17 cellular contexts compared by ENCODE assay signal in the genomic region with DNA sequence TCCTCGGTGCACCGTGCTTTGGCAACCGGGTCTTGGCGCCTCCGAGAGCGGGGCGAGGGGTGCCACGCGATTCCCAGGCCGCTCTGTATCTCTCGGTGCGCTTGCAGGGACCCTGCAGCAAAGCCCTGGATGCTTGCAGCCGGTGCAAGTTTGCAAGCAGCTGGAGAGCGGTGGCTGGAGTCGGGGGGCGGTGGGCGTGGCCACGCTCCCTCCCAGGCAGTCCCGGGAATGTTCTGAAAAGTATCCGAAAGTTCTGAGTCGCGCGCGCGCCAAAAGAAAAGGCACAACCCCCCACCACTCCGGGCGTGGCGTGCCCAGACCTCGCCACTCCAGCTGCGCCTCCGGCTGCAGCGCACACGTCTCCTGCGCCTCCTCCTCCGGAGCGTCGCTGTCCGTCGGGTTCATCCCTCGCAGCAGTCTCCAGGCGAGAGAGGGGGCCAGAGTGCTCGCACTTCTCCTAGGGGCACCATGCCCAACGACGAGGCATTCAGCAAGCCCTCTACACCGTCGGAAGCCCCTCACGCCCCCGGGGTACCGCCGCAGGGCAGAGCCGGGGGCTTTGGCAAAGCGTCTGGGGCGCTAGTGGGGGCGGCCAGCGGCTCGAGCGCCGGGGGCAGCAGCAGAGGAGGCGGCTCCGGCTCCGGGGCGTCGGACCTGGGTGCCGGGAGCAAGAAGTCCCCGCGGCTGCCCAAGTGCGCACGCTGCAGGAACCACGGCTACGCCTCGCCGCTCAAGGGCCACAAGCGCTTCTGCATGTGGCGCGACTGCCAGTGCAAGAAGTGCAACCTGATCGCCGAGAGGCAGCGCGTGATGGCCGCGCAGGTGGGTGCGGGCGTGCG. TPM values are rescaled to one million over a fixed set of nuclear protein-coding genes. Genes with fewer than 3 reads are reported as not detected.
A peak's percentile ranks its signal among the peaks of the same experiment; 100 is the strongest.
DNase-seq lines count a peak whose midpoint lies in the region; ATAC-seq, FAIRE-seq and TF ChIP-seq lines count a peak whose summit lies in the region.
"Had no signal": no experiment of that assay in that cellular context is flagged by ENCODE, and none has a peak within 500 bp of the region (broad histone marks: within the 10 kb centered on the region; RNA-seq: fewer than 3 reads in every experiment).

DMRT1 (plus strand) TSS at position 327 of the 839 bp plus-strand sequence; CDS start at position 469, 142 bp downstream.

- CTCF ChIA-PET in IMR-90 (lab: Yijun Ruan, JAX) = no interaction called here
- CTCF ChIA-PET in endothelial cell of umbilical vein (lab: Charles Lee) = interaction anchor here (0.7 kb wide), 1 partner anchor 227 kb away, joined by 4 read pairs; no protein-coding TSS in a partner anchor

- H3K4ac ChIP-seq in IMR-90 (ENCODE audit: low read depth, low read length) (no peak within 1 kb of the TSS), trophoblast cell (ENCODE audit: low read depth, low read length) (no peak within 1 kb of the TSS)

- no peak within 1 kb of the TSS for H2AK9ac ChIP-seq in IMR-90 (replicated peaks; ENCODE audit: low read depth, low read length, poor library complexity)

- H2BK20ac ChIP-seq in IMR-90 (ENCODE audit: low read depth, low read length) = no peak within 1 kb of the TSS

- 1% methylated on average over 44 of the region's 84 CpGs; no CpG with 5 or more reads in 1 of the 2 experiments for WGBS in IMR-90 (ENCODE audit: extremely low coverage in 2 of 2, insufficient read length in 1 of 2), 2 experiments
- WGBS in trophoblast cell (ENCODE audit: extremely low coverage, insufficient coverage, insufficient read length) = no CpG with 5 or more reads among the region's 84 CpGs

- BruUV-seq in IMR-90 (replicated peaks; lab: Mats Ljungman, UMichigan) (no TSS peak), endothelial cell of umbilical vein (replicated peaks; lab: Mats Ljungman, UMichigan) (no TSS peak)

- H2BK120ac ChIP-seq in IMR-90 (ENCODE audit: low read depth, low read length) (no peak within 1 kb of the TSS), trophoblast cell (ENCODE audit: insufficient read depth, low read length, poor library complexity) (no peak within 1 kb of the TSS)

- H3K56ac ChIP-seq in IMR-90 (ENCODE audit: extremely low read depth, insufficient read depth, low read length) = no peak within 1 kb of the TSS

- peak within 1 kb of the TSS; percentile 51 for H2AFZ ChIP-seq in IMR-90 (replicated peaks; ENCODE audit: low read length, poor library complexity)
- no peak within 1 kb of the TSS for H2AFZ ChIP-seq in endothelial cell of umbilical vein (ENCODE audit: low read depth, low read length)
- no peak within 1 kb of the TSS for H2AFZ ChIP-seq in trophoblast cell (ENCODE audit: insufficient read depth, low read length, poor library complexity)

- no peak within 1 kb of the TSS for H4K91ac ChIP-seq in IMR-90 (ENCODE audit: insufficient read depth, low read depth, low read length)
- H4K91ac ChIP-seq in trophoblast cell (ENCODE audit: low read depth, low read length) = peak within 1 kb of the TSS; percentile 20

- H3K9me3 ChIP-seq in IMR-90 (ENCODE audit: control insufficient read depth, insufficient read depth, low read length) (no peaks in the 10 kb centered on the region), endothelial cell of umbilical vein (replicated peaks; ENCODE audit: control insufficient read depth, insufficient read depth, low read length) (no peaks in the 10 kb centered on the region), trophoblast cell (ENCODE audit: insufficient read depth, low read depth, low read length) (peaks cover 4% of the 10 kb centered on the region)

- H4K8ac ChIP-seq in IMR-90 (ENCODE audit: low read depth in 2 of 2, low read length in 2 of 2) (no peak within 1 kb of the TSS), trophoblast cell (ENCODE audit: low read depth, low read length) (no peak within 1 kb of the TSS)

- H3K27me3 ChIP-seq in IMR-90 (ENCODE audit: control insufficient read depth, insufficient read depth, low read length) (peaks cover 44% of the 10 kb centered on the region), endothelial cell of umbilical vein (ENCODE audit: control insufficient read depth in 2 of 2, insufficient read depth in 2 of 2, low read length in 2 of 2) (peaks cover 37 to 51% of the 10 kb centered on the region in 2 experiments), trophoblast cell (ENCODE audit: insufficient read depth, low read length) (peaks cover 34% of the 10 kb centered on the region)

- H3K79me1 ChIP-seq in IMR-90 (ENCODE audit: low read depth in 1 of 2, low read length in 2 of 2) (no peaks in the 10 kb centered on the region), trophoblast cell (ENCODE audit: low read length) (no peaks in the 10 kb centered on the region)

- H3K9ac ChIP-seq in IMR-90 (ENCODE audit: low read depth, low read length) (no peak within 1 kb of the TSS), endothelial cell of umbilical vein (replicated peaks; ENCODE audit: extremely low read depth, insufficient read depth, low read length) (no peak within 1 kb of the TSS), trophoblast cell (ENCODE audit: low read length) (no peak within 1 kb of the TSS)

- dilution Hi-C loops in IMR-90 (cut with HindIII; ENCODE audit: low sequenced_read_pairs, unreplicated experiment) (no loop called here), endothelial cell of umbilical vein (cut with MboI; ENCODE audit: extremely low pct_ligation_motif_present, low sequenced_read_pairs) (no loop called here)

- FAIRE-seq in endothelial cell of umbilical vein (lab: Jason Lieb, UNC) = no peak

- intact Hi-C loops in IMR-90 (cut with micrococcal nuclease) = no loop called here
- intact Hi-C loops in endothelial cell of umbilical vein (cut with micrococcal nuclease) = no loop called here
- intact Hi-C loops in left cardiac atrium (cut with DNase I) = no loop called here

- H2AK5ac ChIP-seq in IMR-90 (ENCODE audit: low read depth, low read length) (no peak within 1 kb of the TSS), trophoblast cell (ENCODE audit: low read length) (no peak within 1 kb of the TSS)

- TF ChIP-seq RAD21 in IMR-90 (IDR thresholded peaks at IDR 0.05; ENCODE audit: low read length) = no peak

- no peak within 1 kb of the TSS; the same call in 1 of the 2 replicates for H3K4me3 ChIP-seq in IMR-90 (ENCODE audit: insufficient read depth, low read depth, low read length)
- H3K4me3 ChIP-seq in endothelial cell of umbilical vein (replicated peaks in 1 of 3; ENCODE audit: insufficient read depth in 1 of 3, low read depth in 1 of 3, low read length in 3 of 3) = no peak within 1 kb of the TSS
- no peak within 1 kb of the TSS for H3K4me3 ChIP-seq in trophoblast cell (ENCODE audit: low read depth, low read length)

- no peaks in the 10 kb centered on the region for H4K20me1 ChIP-seq in IMR-90 (ENCODE audit: insufficient read depth, low read length)
- H4K20me1 ChIP-seq in endothelial cell of umbilical vein (replicated peaks; ENCODE audit: control insufficient read depth, extremely low read depth, insufficient read depth, low read length) = no peaks in the 10 kb centered on the region

- no peak within 1 kb of the TSS for H2BK5ac ChIP-seq in IMR-90 (ENCODE audit: low read depth, low read length, poor library complexity, severe bottlenecking)
- H2BK5ac ChIP-seq in trophoblast cell (ENCODE audit: low read depth, low read length, poor library complexity) = no peak within 1 kb of the TSS

- H3K36me3 ChIP-seq in IMR-90 (ENCODE audit: control insufficient read depth, insufficient read depth, low read length) (no peaks in the 10 kb centered on the region), endothelial cell of umbilical vein (ENCODE audit: control insufficient read depth in 2 of 2, extremely low read depth in 1 of 2, insufficient read depth in 2 of 2, low read length in 2 of 2) (no peaks in the 10 kb centered on the region), trophoblast cell (ENCODE audit: control insufficient read depth in 1 of 2, insufficient read depth in 2 of 2, low read length in 2 of 2) (no peaks in the 10 kb centered on the region)

- no peak within 1 kb of the TSS for H4K5ac ChIP-seq in IMR-90 (ENCODE audit: low read depth, low read length)

- DNase-seq in DMS53 (lab: John Stamatoyannopoulos, UW) (peak; percentile 33), DMS53 treated with DMSO at 0.1 percent for 48 hours (lab: John Stamatoyannopoulos, UW; ENCODE audit: unreplicated experiment) (no peak), IMR-90 (no peak), endothelial cell of umbilical vein (ENCODE audit: low read depth, low spot score) (no peak), trophoblast cell (peak in 1 of 2 donors; percentile 9), SIG-M5 (lab: John Stamatoyannopoulos, UW) (no peak), left cardiac atrium (no peak)
- DNase-seq: 8988T; activated CD8-positive, alpha-beta memory T cell treated with anti-CD3 and anti-CD28 coated beads for 24 hours; HCEC 1CT; head of caudate nucleus; naive B cell; NCI-H69; T-helper 1 cell had no signal

- no peaks in the 10 kb centered on the region for H3K4me1 ChIP-seq in IMR-90 (ENCODE audit: control insufficient read depth, insufficient read depth, low read length)
- H3K4me1 ChIP-seq in endothelial cell of umbilical vein (ENCODE audit: control insufficient read depth, extremely low read depth, insufficient read depth, low read length) = no peaks in the 10 kb centered on the region
- peaks cover 9 to 14% of the 10 kb centered on the region in 2 experiments for H3K4me1 ChIP-seq in trophoblast cell (ENCODE audit: control insufficient read depth in 1 of 2, insufficient read depth in 2 of 2, low read length in 2 of 2)

- H3K27ac ChIP-seq in IMR-90 (ENCODE audit: insufficient read depth, low read length) (no peak within 1 kb of the TSS), endothelial cell of umbilical vein (ENCODE audit: insufficient read depth, low read depth, low read length) (no peak within 1 kb of the TSS), trophoblast cell (ENCODE audit: low read depth, low read length) (no peak within 1 kb of the TSS)
- H3K27ac ChIP-seq: skin epidermis had no signal

- no peak within 1 kb of the TSS for H2BK12ac ChIP-seq in trophoblast cell (ENCODE audit: low read length)

- H3K9me1 ChIP-seq in IMR-90 (ENCODE audit: insufficient read depth, low read length) (no peaks in the 10 kb centered on the region), endothelial cell of umbilical vein (replicated peaks; ENCODE audit: control insufficient read depth, extremely low read depth, insufficient read depth, low read length) (no peaks in the 10 kb centered on the region)

- H3K4me2 ChIP-seq in IMR-90 (ENCODE audit: low read depth, low read length) (no peak within 1 kb of the TSS), endothelial cell of umbilical vein (ENCODE audit: insufficient read depth, low read length) (no peak within 1 kb of the TSS), trophoblast cell (ENCODE audit: low read length) (peak within 1 kb of the TSS; percentile 50)

- H3K79me2 ChIP-seq in endothelial cell of umbilical vein (ENCODE audit: control insufficient read depth, insufficient read depth, low read length) (no peaks in the 10 kb centered on the region), trophoblast cell (ENCODE audit: control insufficient read depth, insufficient read depth, low read length, poor library complexity) (no peaks in the 10 kb centered on the region)

- in situ Hi-C loops in IMR-90 (cut with MboI; ENCODE audit: low sequenced_read_pairs) = no loop called here

- POLR2A ChIA-PET in IMR-90 (lab: Charles Lee; ENCODE audit: unreplicated experiment) = no interaction called here
- POLR2A ChIA-PET in endothelial cell of umbilical vein (lab: Charles Lee) = interaction anchor here (0.5 kb wide), 1 partner anchor 73 kb away, joined by 11 read pairs; no protein-coding TSS in a partner anchor

- no peak within 1 kb of the TSS for H3K14ac ChIP-seq in IMR-90 (replicated peaks; ENCODE audit: low read depth, low read length)
- H3K14ac ChIP-seq in trophoblast cell (ENCODE audit: low read length) = no peak within 1 kb of the TSS

- H3K23ac ChIP-seq in IMR-90 (ENCODE audit: low read depth, low read length) = no peak within 1 kb of the TSS; the same call in 1 of the 2 replicates
- no peak within 1 kb of the TSS for H3K23ac ChIP-seq in trophoblast cell (ENCODE audit: low read length)

- no peak within 1 kb of the TSS for H2BK15ac ChIP-seq in IMR-90 (ENCODE audit: low read depth, low read length)

- peak; percentile 24; the same call in 1 of the 2 replicates for ATAC-seq in IMR-90 (ENCODE audit: low read depth)
- no peak for ATAC-seq in GM19463 (IDR thresholded peaks at IDR 0.05; ENCODE audit: unreplicated experiment)
- ATAC-seq in left cardiac atrium = no peak

- TF ChIP-seq CTCF in IMR-90 (conservative IDR thresholded peaks at IDR 0.05; ENCODE audit: low read depth, low read length) (no peak), endothelial cell of umbilical vein (IDR thresholded peaks at IDR 0.05; ENCODE audit: extremely low read depth in 1 of 2, insufficient read depth in 1 of 2, low read depth in 1 of 2, low read length in 2 of 2) (no peak)

- H4K12ac ChIP-seq in trophoblast cell (ENCODE audit: low read depth, low read length) = peak within 1 kb of the TSS; percentile 45

- H3K18ac ChIP-seq in IMR-90 (ENCODE audit: low read depth, low read length) (no peak within 1 kb of the TSS), trophoblast cell (ENCODE audit: low read length) (no peak within 1 kb of the TSS)

- TF ChIP-seq POLR2A in IMR-90 (IDR thresholded peaks at IDR 0.05; ENCODE audit: low read depth, low read length) = no peak
- no peak for TF ChIP-seq POLR2A in endothelial cell of umbilical vein (IDR thresholded peaks at IDR 0.05; ENCODE audit: low read depth, low read length)

RNA-seq across cellular contexts. Expression of gene DMRT1, which starts in this region (rescaled TPM):
- total RNA-seq in IMR-90 (2012; rRNA removed) (under 0.01 TPM in 1 of 2 replicates, not detected in the other), endothelial cell of umbilical vein (0.20 TPM in 1 of 2 replicates, not detected in the other), left cardiac atrium (not detected)
- polyA plus RNA-seq in IMR-90 (2012; rRNA removed) (not detected in 2 replicates), endothelial cell of umbilical vein (0.08 TPM in 1 of 2 replicates, not detected in the other)
- not detected in 2 replicates for polyA plus RNA-seq in IMR-90 (2012; cell fraction: cytosol; rRNA removed)
- polyA plus RNA-seq in IMR-90 (2012; cell fraction: nucleus; rRNA removed; ENCODE audit: low replicate concordance) = not detected in 2 replicates
- 0.03 and 0.04 TPM in 2 replicates for polyA plus RNA-seq in endothelial cell of umbilical vein (2011; cell fraction: cytosol; rRNA removed)
- not detected in 2 replicates for polyA plus RNA-seq in endothelial cell of umbilical vein (2011; cell fraction: nucleus; rRNA removed)
- 0.09 and 0.19 TPM in 2 replicates for polyA plus RNA-seq in endothelial cell of umbilical vein (2012)
- 0.27 TPM in 1 of 2 replicates, not detected in the other for polyA minus RNA-seq in endothelial cell of umbilical vein
- not detected for polyA minus RNA-seq in endothelial cell of umbilical vein (2011; cell fraction: cytosol; rRNA and poly(A)+ RNA removed)
- polyA minus RNA-seq in endothelial cell of umbilical vein (2011; cell fraction: nucleus; rRNA and poly(A)+ RNA removed) = not detected in 2 replicates
- polyA plus RNA-seq in trophoblast cell (2013) = 0.82 and 0.92 TPM in 2 replicates
- total RNA-seq: G401 had no signal

Comparison
In these comparisons a context has a peak if more than half of its experiments do, and no peak if none do; other contexts are left out.
1. Peak in ATAC-seq in IMR-90; RNA of the gene not detected or under 1 TPM.